In genomic region chr5:142491679-142492078, GRCh38 we compare ENCODE assay signal across 1 cellular context.
TF ChIP-seq lines count a peak whose summit lies in the region.

No MANE protein-coding gene starts in this region.

TF ChIP-seq in GM23338, 12 proteins besides CTCF, POLR2A, EP300 and RAD21:
- TF ChIP-seq ETS1 (IDR thresholded peaks at IDR 0.05) = no peak
- TF ChIP-seq EZH2phosphoT487 (IDR thresholded peaks at IDR 0.05; ENCODE audit: unreplicated experiment) = no peak
- TF ChIP-seq NANOG (IDR thresholded peaks at IDR 0.05; ENCODE audit: borderline replicate concordance) = no peak
- no peak for TF ChIP-seq CREB1 (CRISPR knock-in tag; IDR thresholded peaks at IDR 0.05; ENCODE audit: low read depth)
- TF ChIP-seq POLR2AphosphoS5 (IDR thresholded peaks at IDR 0.05; ENCODE audit: low read depth) = no peak
- TF ChIP-seq JUNB (IDR thresholded peaks at IDR 0.05; ENCODE audit: unreplicated experiment) = no peak
- TF ChIP-seq ZNF114 (CRISPR knock-in tag; IDR thresholded peaks at IDR 0.05) = no peak
- no peak for TF ChIP-seq ZNF331 (CRISPR knock-in tag; IDR thresholded peaks at IDR 0.05; ENCODE audit: low read depth)
